ENCODE assay signal across 1 cellular context in the genomic region with DNA sequence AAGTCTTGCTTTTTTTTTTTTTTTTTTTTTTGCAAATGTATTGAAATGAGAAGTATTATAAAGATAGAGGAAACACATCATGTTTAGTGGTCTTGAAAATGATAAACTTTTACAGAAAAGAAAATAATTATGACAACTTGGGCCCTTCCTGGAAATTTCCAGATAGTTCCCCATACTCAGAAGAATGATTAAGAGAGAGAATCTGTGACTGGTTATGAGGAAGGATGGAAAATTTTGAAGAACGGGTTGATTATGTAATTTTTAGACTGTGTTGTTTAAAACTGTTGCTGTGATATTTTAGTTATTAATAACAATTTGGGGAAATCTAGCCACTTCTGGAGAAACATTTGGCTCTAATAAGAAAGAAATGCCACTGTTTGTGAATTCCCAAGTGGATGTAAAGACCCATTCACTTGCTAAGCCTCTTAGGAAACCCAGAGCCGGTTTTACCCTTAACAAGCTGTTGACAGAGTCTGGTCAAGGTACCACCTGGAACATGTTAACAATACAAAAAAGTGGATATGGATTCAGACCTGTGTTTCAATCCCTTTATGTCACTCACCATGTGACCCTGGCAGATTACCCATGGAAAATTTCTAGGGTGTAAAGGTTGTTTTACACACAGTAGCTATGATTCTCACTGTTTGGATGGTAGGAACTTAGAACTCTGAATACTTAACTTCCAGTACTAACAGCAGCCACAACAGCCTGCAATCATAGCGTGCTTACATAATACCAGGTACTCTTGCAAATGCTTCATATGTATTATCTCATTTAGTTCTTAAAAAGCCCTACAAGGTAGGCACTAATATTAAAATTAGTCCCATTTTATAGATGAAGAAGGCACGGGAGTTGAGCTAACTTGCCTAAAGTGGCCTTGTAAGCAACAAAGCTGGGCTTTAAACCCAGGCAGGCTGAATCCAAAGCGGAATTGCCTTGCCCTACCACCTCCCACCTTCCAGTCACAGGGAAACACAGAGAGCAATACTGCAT.
TF ChIP-seq lines count a peak whose summit lies in the region.

No MANE protein-coding gene starts in this region.

TF ChIP-seq in GM12878, 131 proteins besides CTCF, POLR2A, EP300 and RAD21 (continued from another document):
- TF ChIP-seq POLR2AphosphoS2 (IDR thresholded peaks at IDR 0.05; ENCODE audit: low read depth, low read length), result peak; percentile 8; the same call in 1 of the 2 replicates
- no peak for TF ChIP-seq ETV6 (conservative IDR thresholded peaks at IDR 0.05 in 1 of 2, IDR thresholded peaks at IDR 0.05 in 1 of 2; ENCODE audit: borderline replicate concordance in 1 of 2, low read depth in 1 of 2)
- TF ChIP-seq DPF2 (IDR thresholded peaks at IDR 0.05), result no peak
- no peak for TF ChIP-seq TAF1 (IDR thresholded peaks at IDR 0.05; ENCODE audit: borderline replicate concordance, low read depth, low read length)
- no peak for TF ChIP-seq GATAD2B (conservative IDR thresholded peaks at IDR 0.05; ENCODE audit: low read depth)
- TF ChIP-seq SIX5 (IDR thresholded peaks at IDR 0.05; ENCODE audit: low read depth, low read length, severe bottlenecking), result no peak
- TF ChIP-seq, protein P1, sequence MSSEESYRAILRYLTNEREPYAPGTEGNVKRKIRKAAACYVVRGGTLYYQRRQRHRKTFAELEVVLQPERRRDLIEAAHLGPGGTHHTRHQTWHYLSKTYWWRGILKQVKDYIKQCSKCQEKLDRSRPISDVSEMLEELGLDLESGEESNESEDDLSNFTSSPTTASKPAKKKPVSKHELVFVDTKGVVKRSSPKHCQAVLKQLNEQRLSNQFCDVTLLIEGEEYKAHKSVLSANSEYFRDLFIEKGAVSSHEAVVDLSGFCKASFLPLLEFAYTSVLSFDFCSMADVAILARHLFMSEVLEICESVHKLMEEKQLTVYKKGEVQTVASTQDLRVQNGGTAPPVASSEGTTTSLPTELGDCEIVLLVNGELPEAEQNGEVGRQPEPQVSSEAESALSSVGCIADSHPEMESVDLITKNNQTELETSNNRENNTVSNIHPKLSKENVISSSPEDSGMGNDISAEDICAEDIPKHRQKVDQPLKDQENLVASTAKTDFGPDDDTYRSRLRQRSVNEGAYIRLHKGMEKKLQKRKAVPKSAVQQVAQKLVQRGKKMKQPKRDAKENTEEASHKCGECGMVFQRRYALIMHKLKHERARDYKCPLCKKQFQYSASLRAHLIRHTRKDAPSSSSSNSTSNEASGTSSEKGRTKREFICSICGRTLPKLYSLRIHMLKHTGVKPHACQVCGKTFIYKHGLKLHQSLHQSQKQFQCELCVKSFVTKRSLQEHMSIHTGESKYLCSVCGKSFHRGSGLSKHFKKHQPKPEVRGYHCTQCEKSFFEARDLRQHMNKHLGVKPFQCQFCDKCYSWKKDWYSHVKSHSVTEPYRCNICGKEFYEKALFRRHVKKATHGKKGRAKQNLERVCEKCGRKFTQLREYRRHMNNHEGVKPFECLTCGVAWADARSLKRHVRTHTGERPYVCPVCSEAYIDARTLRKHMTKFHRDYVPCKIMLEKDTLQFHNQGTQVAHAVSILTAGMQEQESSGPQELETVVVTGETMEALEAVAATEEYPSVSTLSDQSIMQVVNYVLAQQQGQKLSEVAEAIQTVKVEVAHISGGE (CRISPR knock-in tag; IDR thresholded peaks at IDR 0.05), result no peak
- TF ChIP-seq MTA3 (IDR thresholded peaks at IDR 0.05; ENCODE audit: borderline replicate concordance, low read length), result no peak
- no peak for TF ChIP-seq STAT1 (conservative IDR thresholded peaks at IDR 0.05)
- no peak for TF ChIP-seq RELA (IDR thresholded peaks at IDR 0.05; ENCODE audit: borderline replicate concordance, partially characterized antibody)
- TF ChIP-seq FOS (IDR thresholded peaks at IDR 0.05; ENCODE audit: borderline replicate concordance, extremely low read depth, insufficient read length), result no peak
- TF ChIP-seq BMI1 (IDR thresholded peaks at IDR 0.05; ENCODE audit: borderline replicate concordance), result no peak
- no peak for TF ChIP-seq ZNF207 (IDR thresholded peaks at IDR 0.05; ENCODE audit: borderline replicate concordance)
- TF ChIP-seq, protein P2, sequence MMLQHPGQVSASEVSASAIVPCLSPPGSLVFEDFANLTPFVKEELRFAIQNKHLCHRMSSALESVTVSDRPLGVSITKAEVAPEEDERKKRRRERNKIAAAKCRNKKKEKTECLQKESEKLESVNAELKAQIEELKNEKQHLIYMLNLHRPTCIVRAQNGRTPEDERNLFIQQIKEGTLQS (IDR thresholded peaks at IDR 0.05; ENCODE audit: borderline replicate concordance, extremely low read depth, low read depth, low read length), result no peak
- TF ChIP-seq MEF2A (IDR thresholded peaks at IDR 0.05; ENCODE audit: insufficient read depth, low read depth, low read length), result no peak
- TF ChIP-seq KAT2A (conservative IDR thresholded peaks at IDR 0.05; ENCODE audit: control insufficient read depth, low read depth, low read length), result no peak
- TF ChIP-seq NFXL1 (IDR thresholded peaks at IDR 0.05; ENCODE audit: borderline replicate concordance), result no peak
- TF ChIP-seq, protein P3, sequence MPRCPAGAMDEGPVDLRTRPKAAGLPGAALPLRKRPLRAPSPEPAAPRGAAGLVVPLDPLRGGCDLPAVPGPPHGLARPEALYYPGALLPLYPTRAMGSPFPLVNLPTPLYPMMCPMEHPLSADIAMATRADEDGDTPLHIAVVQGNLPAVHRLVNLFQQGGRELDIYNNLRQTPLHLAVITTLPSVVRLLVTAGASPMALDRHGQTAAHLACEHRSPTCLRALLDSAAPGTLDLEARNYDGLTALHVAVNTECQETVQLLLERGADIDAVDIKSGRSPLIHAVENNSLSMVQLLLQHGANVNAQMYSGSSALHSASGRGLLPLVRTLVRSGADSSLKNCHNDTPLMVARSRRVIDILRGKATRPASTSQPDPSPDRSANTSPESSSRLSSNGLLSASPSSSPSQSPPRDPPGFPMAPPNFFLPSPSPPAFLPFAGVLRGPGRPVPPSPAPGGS (IDR thresholded peaks at IDR 0.05; ENCODE audit: borderline replicate concordance, insufficient read depth, low read depth, low read length, poor library complexity, severe bottlenecking), result no peak
- TF ChIP-seq, protein P4, sequence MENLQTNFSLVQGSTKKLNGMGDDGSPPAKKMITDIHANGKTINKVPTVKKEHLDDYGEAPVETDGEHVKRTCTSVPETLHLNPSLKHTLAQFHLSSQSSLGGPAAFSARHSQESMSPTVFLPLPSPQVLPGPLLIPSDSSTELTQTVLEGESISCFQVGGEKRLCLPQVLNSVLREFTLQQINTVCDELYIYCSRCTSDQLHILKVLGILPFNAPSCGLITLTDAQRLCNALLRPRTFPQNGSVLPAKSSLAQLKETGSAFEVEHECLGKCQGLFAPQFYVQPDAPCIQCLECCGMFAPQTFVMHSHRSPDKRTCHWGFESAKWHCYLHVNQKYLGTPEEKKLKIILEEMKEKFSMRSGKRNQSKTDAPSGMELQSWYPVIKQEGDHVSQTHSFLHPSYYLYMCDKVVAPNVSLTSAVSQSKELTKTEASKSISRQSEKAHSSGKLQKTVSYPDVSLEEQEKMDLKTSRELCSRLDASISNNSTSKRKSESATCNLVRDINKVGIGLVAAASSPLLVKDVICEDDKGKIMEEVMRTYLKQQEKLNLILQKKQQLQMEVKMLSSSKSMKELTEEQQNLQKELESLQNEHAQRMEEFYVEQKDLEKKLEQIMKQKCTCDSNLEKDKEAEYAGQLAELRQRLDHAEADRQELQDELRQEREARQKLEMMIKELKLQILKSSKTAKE (IDR thresholded peaks at IDR 0.05; ENCODE audit: low read depth, poor library complexity, severe bottlenecking), result no peak
- TF ChIP-seq IKZF1 (conservative IDR thresholded peaks at IDR 0.05), result 0 out of 2 replicates have a peak, but pooled peaks have one; percentile 18
- TF ChIP-seq MXI1 (IDR thresholded peaks at IDR 0.05; ENCODE audit: low read depth, low read length), result no peak
- TF ChIP-seq NR2C2 (IDR thresholded peaks at IDR 0.05; ENCODE audit: borderline replicate concordance, control insufficient read depth, insufficient read length, low read depth), result no peak
- TF ChIP-seq, protein P5, sequence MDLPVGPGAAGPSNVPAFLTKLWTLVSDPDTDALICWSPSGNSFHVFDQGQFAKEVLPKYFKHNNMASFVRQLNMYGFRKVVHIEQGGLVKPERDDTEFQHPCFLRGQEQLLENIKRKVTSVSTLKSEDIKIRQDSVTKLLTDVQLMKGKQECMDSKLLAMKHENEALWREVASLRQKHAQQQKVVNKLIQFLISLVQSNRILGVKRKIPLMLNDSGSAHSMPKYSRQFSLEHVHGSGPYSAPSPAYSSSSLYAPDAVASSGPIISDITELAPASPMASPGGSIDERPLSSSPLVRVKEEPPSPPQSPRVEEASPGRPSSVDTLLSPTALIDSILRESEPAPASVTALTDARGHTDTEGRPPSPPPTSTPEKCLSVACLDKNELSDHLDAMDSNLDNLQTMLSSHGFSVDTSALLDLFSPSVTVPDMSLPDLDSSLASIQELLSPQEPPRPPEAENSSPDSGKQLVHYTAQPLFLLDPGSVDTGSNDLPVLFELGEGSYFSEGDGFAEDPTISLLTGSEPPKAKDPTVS (IDR thresholded peaks at IDR 0.05; ENCODE audit: low read depth, low read length), result peak; percentile 82; the same call in 1 of the 2 replicates
- TF ChIP-seq, protein P6, sequence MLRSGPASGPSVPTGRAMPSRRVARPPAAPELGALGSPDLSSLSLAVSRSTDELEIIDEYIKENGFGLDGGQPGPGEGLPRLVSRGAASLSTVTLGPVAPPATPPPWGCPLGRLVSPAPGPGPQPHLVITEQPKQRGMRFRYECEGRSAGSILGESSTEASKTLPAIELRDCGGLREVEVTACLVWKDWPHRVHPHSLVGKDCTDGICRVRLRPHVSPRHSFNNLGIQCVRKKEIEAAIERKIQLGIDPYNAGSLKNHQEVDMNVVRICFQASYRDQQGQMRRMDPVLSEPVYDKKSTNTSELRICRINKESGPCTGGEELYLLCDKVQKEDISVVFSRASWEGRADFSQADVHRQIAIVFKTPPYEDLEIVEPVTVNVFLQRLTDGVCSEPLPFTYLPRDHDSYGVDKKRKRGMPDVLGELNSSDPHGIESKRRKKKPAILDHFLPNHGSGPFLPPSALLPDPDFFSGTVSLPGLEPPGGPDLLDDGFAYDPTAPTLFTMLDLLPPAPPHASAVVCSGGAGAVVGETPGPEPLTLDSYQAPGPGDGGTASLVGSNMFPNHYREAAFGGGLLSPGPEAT (IDR thresholded peaks at IDR 0.05; ENCODE audit: low read depth), result no peak
- TF ChIP-seq, protein P7, sequence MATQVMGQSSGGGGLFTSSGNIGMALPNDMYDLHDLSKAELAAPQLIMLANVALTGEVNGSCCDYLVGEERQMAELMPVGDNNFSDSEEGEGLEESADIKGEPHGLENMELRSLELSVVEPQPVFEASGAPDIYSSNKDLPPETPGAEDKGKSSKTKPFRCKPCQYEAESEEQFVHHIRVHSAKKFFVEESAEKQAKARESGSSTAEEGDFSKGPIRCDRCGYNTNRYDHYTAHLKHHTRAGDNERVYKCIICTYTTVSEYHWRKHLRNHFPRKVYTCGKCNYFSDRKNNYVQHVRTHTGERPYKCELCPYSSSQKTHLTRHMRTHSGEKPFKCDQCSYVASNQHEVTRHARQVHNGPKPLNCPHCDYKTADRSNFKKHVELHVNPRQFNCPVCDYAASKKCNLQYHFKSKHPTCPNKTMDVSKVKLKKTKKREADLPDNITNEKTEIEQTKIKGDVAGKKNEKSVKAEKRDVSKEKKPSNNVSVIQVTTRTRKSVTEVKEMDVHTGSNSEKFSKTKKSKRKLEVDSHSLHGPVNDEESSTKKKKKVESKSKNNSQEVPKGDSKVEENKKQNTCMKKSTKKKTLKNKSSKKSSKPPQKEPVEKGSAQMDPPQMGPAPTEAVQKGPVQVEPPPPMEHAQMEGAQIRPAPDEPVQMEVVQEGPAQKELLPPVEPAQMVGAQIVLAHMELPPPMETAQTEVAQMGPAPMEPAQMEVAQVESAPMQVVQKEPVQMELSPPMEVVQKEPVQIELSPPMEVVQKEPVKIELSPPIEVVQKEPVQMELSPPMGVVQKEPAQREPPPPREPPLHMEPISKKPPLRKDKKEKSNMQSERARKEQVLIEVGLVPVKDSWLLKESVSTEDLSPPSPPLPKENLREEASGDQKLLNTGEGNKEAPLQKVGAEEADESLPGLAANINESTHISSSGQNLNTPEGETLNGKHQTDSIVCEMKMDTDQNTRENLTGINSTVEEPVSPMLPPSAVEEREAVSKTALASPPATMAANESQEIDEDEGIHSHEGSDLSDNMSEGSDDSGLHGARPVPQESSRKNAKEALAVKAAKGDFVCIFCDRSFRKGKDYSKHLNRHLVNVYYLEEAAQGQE (IDR thresholded peaks at IDR 0.05; ENCODE audit: low read depth, low read length), result no peak
- TF ChIP-seq CREM (IDR thresholded peaks at IDR 0.05; ENCODE audit: low read depth), result no peak
- no peak for TF ChIP-seq POLR2AphosphoS5 (IDR thresholded peaks at IDR 0.05; ENCODE audit: low read length)
TF ChIP-seq in GM12878: peak in this region for 6.
